1 cellular context compared by ENCODE assay signal in genomic region chr7:84629216-84629615, GRCh38.
TF ChIP-seq lines count a peak whose summit lies in the region.

No MANE protein-coding gene starts in this region.

TF ChIP-seq in IMR-90, 13 proteins besides CTCF, POLR2A, EP300 and RAD21 (continued from another document):
- no peak for TF ChIP-seq USF2 (IDR thresholded peaks at IDR 0.05; ENCODE audit: low read depth, low read length)
- no peak for TF ChIP-seq RCOR1 (IDR thresholded peaks at IDR 0.05; ENCODE audit: insufficient replicate concordance, low read length)
